Comparison of ENCODE assay signal across 16 cellular contexts in the genomic region with DNA sequence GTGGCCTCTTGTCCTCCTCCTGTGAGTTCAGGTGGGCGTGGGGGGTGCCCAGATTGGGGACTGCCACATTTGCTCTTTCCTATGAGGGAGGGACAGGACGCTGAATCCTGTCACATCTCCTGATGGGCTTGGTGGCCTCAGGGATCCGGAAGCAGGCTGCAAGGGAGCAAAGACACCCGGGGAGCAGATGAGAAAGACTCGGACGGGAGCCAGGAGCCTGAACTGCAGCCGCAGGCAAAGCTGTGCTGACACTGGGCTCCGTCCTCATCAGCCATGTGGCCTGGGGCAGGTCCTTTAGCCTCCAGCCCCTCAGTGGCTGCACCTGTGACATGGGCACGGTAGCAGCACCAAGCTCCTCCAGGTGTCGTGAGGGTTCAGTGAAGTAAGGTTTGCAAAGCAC. TPM values are rescaled to one million over a fixed set of nuclear protein-coding genes. Genes with fewer than 3 reads are reported as not detected.
DNase-seq lines count a peak whose midpoint lies in the region; ATAC-seq and TF ChIP-seq lines count a peak whose summit lies in the region.
"Had no signal": no experiment of that assay in that cellular context is flagged by ENCODE, and none has a peak within 500 bp of the region (broad histone marks: within the 10 kb centered on the region; RNA-seq: fewer than 3 reads in every experiment).

No MANE protein-coding gene starts in this region.

- intact Hi-C loops in left colon (cut with DNase I, micrococcal nuclease), result no loop called here
- intact Hi-C loops in activated T-helper 1 cell treated with anti-CD3 and anti-CD28 coated beads, Interleukin-12 subunit alpha, Interleukin-12 subunit beta, Interleukin-2, Interleukin-4 antibody, amounts not matched to agents 30 ng/mL and 10 ng/mL and 1 ng/mL, durations not matched to agents 14 hours and 24 hours and 36 hours (cut with micrococcal nuclease), result no loop called here

- DNase-seq in GM23338 (ENCODE audit: low spot score) (no peak), RPMI8226 (peak; percentile 60), left colon (no peak), coronary artery (ENCODE audit: low spot score) (no peak)
- DNase-seq in activated T-helper 1 cell treated with anti-CD3 and anti-CD28 coated beads, Interleukin-12 subunit alpha, Interleukin-12 subunit beta, Interleukin-2, Interleukin-4 antibody, amounts not matched to agents 30 ng/mL and 10 ng/mL and 1 ng/mL, durations not matched to agents 14 hours and 24 hours and 36 hours (ENCODE audit: low spot score), result no peak
- no peak for DNase-seq in T-helper 2 cell treated with Interferon-gamma antibody and Interleukin-4, amounts not matched to agents 5 μg/mL and 100 μg/mL, for 36 hours (ENCODE audit: low spot score)
- DNase-seq: ACHN; AML-193; Calu3; CD4-positive, alpha-beta memory T cell; HCEC 1CT; IMR-90 had no signal

- no peak for TF ChIP-seq CTCF in GM23338 (conservative IDR thresholded peaks at IDR 0.05; ENCODE audit: low read depth in 2 of 2)
- no peak for TF ChIP-seq CTCF in coronary artery (IDR thresholded peaks at IDR 0.05)

- no peak overlapping the region for H3K4me3 ChIP-seq in GM23338
- H3K4me3 ChIP-seq in coronary artery, result no peak overlapping the region
- H3K4me3 ChIP-seq: BLaER1, K562 had no signal

- H3K4me3 Mint-ChIP-seq in GM23338, result no peak overlapping the region
- no peak overlapping the region for H3K4me3 Mint-ChIP-seq in activated T-helper 1 cell treated with anti-CD3 and anti-CD28 coated beads, Interleukin-12 subunit alpha, Interleukin-12 subunit beta, Interleukin-2, Interleukin-4 antibody, amounts not matched to agents 30 ng/mL and 10 ng/mL and 1 ng/mL, durations not matched to agents 14 hours and 24 hours and 36 hours
- H3K4me3 Mint-ChIP-seq in T-helper 2 cell treated with Interferon-gamma antibody and Interleukin-4, amounts not matched to agents 5 μg/mL and 100 μg/mL, for 36 hours, result no peak overlapping the region
- H3K4me3 Mint-ChIP-seq: CD14-positive monocyte; CD4-positive, alpha-beta memory T cell had no signal

- H3K4me2 ChIP-seq in GM23338, result no peak overlapping the region
- H3K4me2 ChIP-seq: BLaER1 had no signal

- no peaks in the 10 kb centered on the region for H4K20me1 ChIP-seq in GM23338 (replicated peaks; ENCODE audit: insufficient read depth)
- H4K20me1 ChIP-seq: BLaER1 had no signal

- H3K27ac ChIP-seq in GM23338 (ENCODE audit: low read depth), result no peak overlapping the region
- no peak overlapping the region for H3K27ac ChIP-seq in coronary artery
- H3K27ac ChIP-seq: BLaER1 had no signal

- no peaks in the 10 kb centered on the region for H3K36me3 ChIP-seq in GM23338 (ENCODE audit: insufficient read depth)
- H3K36me3 ChIP-seq: BLaER1 had no signal

- H3K27ac Mint-ChIP-seq in GM23338, result no peak overlapping the region
- H3K27ac Mint-ChIP-seq in activated T-helper 1 cell treated with anti-CD3 and anti-CD28 coated beads, Interleukin-12 subunit alpha, Interleukin-12 subunit beta, Interleukin-2, Interleukin-4 antibody, amounts not matched to agents 30 ng/mL and 10 ng/mL and 1 ng/mL, durations not matched to agents 14 hours and 24 hours and 36 hours, result no peak overlapping the region
- no peak overlapping the region for H3K27ac Mint-ChIP-seq in T-helper 2 cell treated with Interferon-gamma antibody and Interleukin-4, amounts not matched to agents 5 μg/mL and 100 μg/mL, for 36 hours
- H3K27ac Mint-ChIP-seq: CD4-positive, alpha-beta memory T cell had no signal

- H3K27me3 Mint-ChIP-seq in GM23338 (ENCODE audit: insufficient read depth, low read depth, poor library complexity), result peaks cover 11% of the 10 kb centered on the region
- H3K27me3 Mint-ChIP-seq in activated T-helper 1 cell treated with anti-CD3 and anti-CD28 coated beads, Interleukin-12 subunit alpha, Interleukin-12 subunit beta, Interleukin-2, Interleukin-4 antibody, amounts not matched to agents 30 ng/mL and 10 ng/mL and 1 ng/mL, durations not matched to agents 14 hours and 24 hours and 36 hours (ENCODE audit: insufficient read depth), result peaks cover 12% of the 10 kb centered on the region
- H3K27me3 Mint-ChIP-seq in T-helper 2 cell treated with Interferon-gamma antibody and Interleukin-4, amounts not matched to agents 5 μg/mL and 100 μg/mL, for 36 hours (ENCODE audit: low read depth), result peaks cover 22% of the 10 kb centered on the region

- no peaks in the 10 kb centered on the region for H3K9me3 Mint-ChIP-seq in GM23338
- no peaks in the 10 kb centered on the region for H3K9me3 Mint-ChIP-seq in activated T-helper 1 cell treated with anti-CD3 and anti-CD28 coated beads, Interleukin-12 subunit alpha, Interleukin-12 subunit beta, Interleukin-2, Interleukin-4 antibody, amounts not matched to agents 30 ng/mL and 10 ng/mL and 1 ng/mL, durations not matched to agents 14 hours and 24 hours and 36 hours
- H3K9me3 Mint-ChIP-seq in T-helper 2 cell treated with Interferon-gamma antibody and Interleukin-4, amounts not matched to agents 5 μg/mL and 100 μg/mL, for 36 hours, result no peaks in the 10 kb centered on the region

- H3K36me3 Mint-ChIP-seq in GM23338 (ENCODE audit: low read depth), result no peaks in the 10 kb centered on the region
- no peaks in the 10 kb centered on the region for H3K36me3 Mint-ChIP-seq in activated T-helper 1 cell treated with anti-CD3 and anti-CD28 coated beads, Interleukin-12 subunit alpha, Interleukin-12 subunit beta, Interleukin-2, Interleukin-4 antibody, amounts not matched to agents 30 ng/mL and 10 ng/mL and 1 ng/mL, durations not matched to agents 14 hours and 24 hours and 36 hours (ENCODE audit: low read depth)
- H3K36me3 Mint-ChIP-seq in T-helper 2 cell treated with Interferon-gamma antibody and Interleukin-4, amounts not matched to agents 5 μg/mL and 100 μg/mL, for 36 hours (ENCODE audit: low read depth), result no peaks in the 10 kb centered on the region
- H3K36me3 Mint-ChIP-seq: CD4-positive, alpha-beta memory T cell had no signal

- H3F3A ChIP-seq in GM23338 (replicated peaks; ENCODE audit: low read depth), result no peaks in the 10 kb centered on the region

- ATAC-seq in GM23338 (no peak), left colon (peak; percentile 63), HG02759 (IDR thresholded peaks at IDR 0.05; ENCODE audit: unreplicated experiment) (no peak)
- ATAC-seq: K562 had no signal

- H3K4me1 Mint-ChIP-seq in GM23338, result peaks cover 24% of the 10 kb centered on the region
- H3K4me1 Mint-ChIP-seq in activated T-helper 1 cell treated with anti-CD3 and anti-CD28 coated beads, Interleukin-12 subunit alpha, Interleukin-12 subunit beta, Interleukin-2, Interleukin-4 antibody, amounts not matched to agents 30 ng/mL and 10 ng/mL and 1 ng/mL, durations not matched to agents 14 hours and 24 hours and 36 hours (ENCODE audit: low read depth), result no peaks in the 10 kb centered on the region
- H3K4me1 Mint-ChIP-seq in T-helper 2 cell treated with Interferon-gamma antibody and Interleukin-4, amounts not matched to agents 5 μg/mL and 100 μg/mL, for 36 hours (ENCODE audit: low read depth), result no peaks in the 10 kb centered on the region

- H3K9me2 ChIP-seq in GM23338 (ENCODE audit: insufficient read depth), result no peaks in the 10 kb centered on the region

- H3K79me2 ChIP-seq in GM23338 (replicated peaks; ENCODE audit: insufficient read depth), result no peaks in the 10 kb centered on the region

- no peaks in the 10 kb centered on the region; the same call in 1 of the 2 replicates for H3K4me1 ChIP-seq in GM23338 (ENCODE audit: insufficient read depth)

- 0 out of 2 replicates have a peak overlapping the region, but pooled peaks have one; percentile 63 for H2AFZ ChIP-seq in GM23338

- H3K27me3 ChIP-seq in GM23338 (ENCODE audit: insufficient read depth), result no peaks in the 10 kb centered on the region
- H3K27me3 ChIP-seq: BLaER1 had no signal

TF ChIP-seq in GM23338, 12 proteins besides CTCF, POLR2A, EP300 and RAD21 (continues in another document):
- TF ChIP-seq NANOG (IDR thresholded peaks at IDR 0.05; ENCODE audit: borderline replicate concordance), result no peak
- no peak for TF ChIP-seq ZNF331 (CRISPR knock-in tag; IDR thresholded peaks at IDR 0.05; ENCODE audit: low read depth)
- TF ChIP-seq EZH2phosphoT487 (IDR thresholded peaks at IDR 0.05; ENCODE audit: unreplicated experiment), result no peak
- TF ChIP-seq POLR2AphosphoS5 (IDR thresholded peaks at IDR 0.05; ENCODE audit: low read depth), result no peak
- TF ChIP-seq STAT1 (IDR thresholded peaks at IDR 0.05; ENCODE audit: unreplicated experiment), result no peak

RNA-seq across cellular contexts. Expression of a gene that starts 40.8 kb away (rescaled TPM):
- 16.2 and 20.4 TPM in 2 replicates for total RNA-seq in GM23338 (2014; rRNA removed; shearing (Covaris generic))
- polyA plus RNA-seq in GM23338 (2016; fragmentation: Nextera tagmentation; extraction: Ambion mirVana), result 3.8 and 3.9 TPM in 2 replicates
- 10 to 100 TPM; 46.2 to 51.0 TPM for total RNA-seq in left colon
- not detected in 2 replicates for total RNA-seq in activated T-helper 1 cell treated with anti-CD3 and anti-CD28 coated beads, Interleukin-12 subunit alpha, Interleukin-12 subunit beta, Interleukin-2, Interleukin-4 antibody, amounts not matched to agents 30 ng/mL and 10 ng/mL and 1 ng/mL, durations not matched to agents 14 hours and 24 hours and 36 hours
- total RNA-seq: Calu3; CD4-positive, alpha-beta memory T cell; IMR-90; K562 had no signal
- polyA plus RNA-seq: CD14-positive monocyte; CD4-positive, alpha-beta memory T cell; IMR-90; K562 had no signal

Comparison
In these comparisons a context has a peak if more than half of its experiments do, and no peak if none do; other contexts are left out.
1. RNA of a gene that starts 40.8 kb away (total RNA-seq): 46.2 to 51.0 TPM in left colon and 16.2 to 20.4 TPM in GM23338; not detected in activated T-helper 1 cell treated with anti-CD3 and anti-CD28 coated beads, Interleukin-12 subunit alpha, Interleukin-12 subunit beta, Interleukin-2, Interleukin-4 antibody, amounts not matched to agents 30 ng/mL and 10 ng/mL and 1 ng/mL, durations not matched to agents 14 hours and 24 hours and 36 hours; every median in the first group is over 10 times any median in the second.